ENCODE assay signal across 8 cellular contexts in genomic region chr6:32529697-32530429, GRCh38. TPM values are rescaled to one million over a fixed set of nuclear protein-coding genes. Genes with fewer than 3 reads are reported as not detected.
DNase-seq lines count a peak whose midpoint lies in the region; TF ChIP-seq lines count a peak whose summit lies in the region.

TSS of gene HLA-DRB5 (minus strand) at chr6:32530287. CDS start at chr6:32530224, 63 bp downstream.

- no peaks in the 10 kb centered on the region for H3K36me3 Mint-ChIP-seq in activated naive CD4-positive, alpha-beta T cell treated with anti-CD3 and anti-CD28 coated beads, Interleukin-2, amount 10 ng/mL, durations not matched to agents 7 days and 5 days

- H3K9me3 ChIP-seq in Peyer's patch, result no peaks in the 10 kb centered on the region
- no peaks in the 10 kb centered on the region for H3K9me3 ChIP-seq in subcutaneous abdominal adipose tissue (ENCODE audit: control insufficient read depth in 5 of 5, low read length in 5 of 5)

- TF ChIP-seq CTCF in Peyer's patch (IDR thresholded peaks at IDR 0.05) (no peak), GM13977 (IDR thresholded peaks at IDR 0.05; ENCODE audit: extremely low read depth, insufficient read depth, missing control alignments) (no peak)

- peaks cover 9% of the 10 kb centered on the region for H3K27me3 Mint-ChIP-seq in activated naive CD4-positive, alpha-beta T cell treated with anti-CD3 and anti-CD28 coated beads, Interleukin-2, amount 10 ng/mL, durations not matched to agents 7 days and 5 days

- peaks cover 3% of the 10 kb centered on the region for H3K4me1 Mint-ChIP-seq in activated naive CD4-positive, alpha-beta T cell treated with anti-CD3 and anti-CD28 coated beads, Interleukin-2, amount 10 ng/mL, durations not matched to agents 7 days and 5 days

- H3K4me1 ChIP-seq in Peyer's patch (no peaks in the 10 kb centered on the region), subcutaneous abdominal adipose tissue (ENCODE audit: control insufficient read depth in 5 of 5, insufficient read depth in 5 of 5, low read length in 5 of 5) (peaks cover 0 to 4% (median 0%) of the 10 kb centered on the region in 5 donors)

- H3K4me3 ChIP-seq in Peyer's patch, result peak within 1 kb of the TSS in 1 of 4 donors; percentile 34
- H3K4me3 ChIP-seq in subcutaneous abdominal adipose tissue (ENCODE audit: low read depth in 1 of 5, low read length in 5 of 5), result peak within 1 kb of the TSS; percentile 30 to 67 (median 61)

- H3K9me3 Mint-ChIP-seq in activated naive CD4-positive, alpha-beta T cell treated with anti-CD3 and anti-CD28 coated beads, Interleukin-2, amount 10 ng/mL, durations not matched to agents 7 days and 5 days, result no peaks in the 10 kb centered on the region

- H3K9ac ChIP-seq in subcutaneous abdominal adipose tissue (ENCODE audit: low read length in 5 of 5), result no peak within 1 kb of the TSS

- no peaks in the 10 kb centered on the region for H3K27me3 ChIP-seq in Peyer's patch
- H3K27me3 ChIP-seq in subcutaneous abdominal adipose tissue (ENCODE audit: control insufficient read depth in 5 of 5, insufficient read depth in 4 of 5, low read length in 5 of 5), result no peaks in the 10 kb centered on the region

- H3K27ac ChIP-seq in Peyer's patch (peak within 1 kb of the TSS in 1 of 4 donors; percentile 75), subcutaneous abdominal adipose tissue (ENCODE audit: low read depth, low read length) (peak within 1 kb of the TSS; percentile 54)

- TF ChIP-seq POLR2A in Peyer's patch (IDR thresholded peaks at IDR 0.05), result no peak

- CTCF ChIA-PET in activated naive CD4-positive, alpha-beta T cell treated with anti-CD3 and anti-CD28 coated beads, Interleukin-2, amount 10 ng/mL, durations not matched to agents 7 days and 5 days (lab: Charles Lee), result no interaction called here

- H3K36me3 ChIP-seq in Peyer's patch, result no peaks in the 10 kb centered on the region
- no peaks in the 10 kb centered on the region for H3K36me3 ChIP-seq in subcutaneous abdominal adipose tissue (ENCODE audit: control insufficient read depth in 5 of 5, insufficient read depth in 5 of 5, low read length in 5 of 5)

- intact Hi-C loops in cardiac septum (cut with DNase I), result no loop called here

- DNase-seq in activated naive CD4-positive, alpha-beta T cell treated with anti-CD3 and anti-CD28 coated beads, Interleukin-2, amount 10 ng/mL, durations not matched to agents 7 days and 5 days, result peak; percentile 24
- no peak for DNase-seq in activated naive CD4-positive, alpha-beta T cell treated with Interleukin-2 at 50 U/mL for 16 hours
- DNase-seq in Peyer's patch (peak; percentile 51 to 69 (median 64)), cardiac septum (ENCODE audit: low spot score) (no peak), GM13977 (ENCODE audit: low spot score) (no peak), NCI-H2227 treated with DMSO at 0.1 percent for 48 hours (lab: John Stamatoyannopoulos, UW) (no peak)
- no peak for DNase-seq in central memory CD4-positive, alpha-beta T cell

- H3K27ac Mint-ChIP-seq in activated naive CD4-positive, alpha-beta T cell treated with anti-CD3 and anti-CD28 coated beads, Interleukin-2, amount 10 ng/mL, durations not matched to agents 7 days and 5 days, result peak within 1 kb of the TSS; percentile 51

- H3K4me3 Mint-ChIP-seq in activated naive CD4-positive, alpha-beta T cell treated with anti-CD3 and anti-CD28 coated beads, Interleukin-2, amount 10 ng/mL, durations not matched to agents 7 days and 5 days, result peak within 1 kb of the TSS; percentile 57

- in situ Hi-C loops in GM13977 (cut with MboI; ENCODE audit: low pct_unique_long_range_greater_than_20kb, low sequenced_read_pairs, unreplicated experiment), result loop anchor here (5.0 to 10.0 kb wide), 2 partner anchors 42 to 55 kb away; no protein-coding TSS in a partner anchor

RNA-seq across cellular contexts. Expression of gene HLA-DRB5, which starts in this region (rescaled TPM):
- total RNA-seq in Peyer's patch (10 to 100 TPM in 2 of 4 donors, not detected in 2; 14.7 to 36.3 TPM), cardiac septum (14.0 TPM)

Comparison
In these comparisons a context has a peak if more than half of its experiments do, and no peak if none do; other contexts are left out.
1. DNase-seq: peak in activated naive CD4-positive, alpha-beta T cell treated with anti-CD3 and anti-CD28 coated beads, Interleukin-2, amount 10 ng/mL, durations not matched to agents 7 days and 5 days (single experiment) and Peyer's patch (3 of 3); none in activated naive CD4-positive, alpha-beta T cell treated with Interleukin-2 at 50 U/mL for 16 hours (single experiment), cardiac septum (single experiment), GM13977 (single experiment), NCI-H2227 treated with DMSO at 0.1 percent for 48 hours (single experiment) and central memory CD4-positive, alpha-beta T cell (single experiment).